ENCODE assay signal across 1 cellular context in genomic region chr6:68649669-68650068, GRCh38.
TF ChIP-seq lines count a peak whose summit lies in the region.

No MANE protein-coding gene starts in this region.

TF ChIP-seq in WTC11, 78 proteins besides CTCF, POLR2A, EP300 and RAD21 (continued from another document):
- peak; percentile 44 for TF ChIP-seq USF1 (CRISPR knock-in tag; IDR thresholded peaks at IDR 0.05)
TF ChIP-seq in WTC11: peak in this region for 2.
